ENCODE assay signal across 1 cellular context in genomic region chr14:63543000-63543825, GRCh38.
TF ChIP-seq lines count a peak whose summit lies in the region.

Gene PPP2R5E, minus strand, starts transcription at chr14:63543377. Its CDS starts 3,692 bp downstream, at chr14:63539685.

TF ChIP-seq in A549, 52 proteins besides CTCF, POLR2A, EP300 and RAD21 (continued from another document):
- TF ChIP-seq BCL3 (IDR thresholded peaks at IDR 0.05) (peak; percentile 72; the same call in 2 of the 3 replicates), EHF (CRISPR knock-in tag; IDR thresholded peaks at IDR 0.05) (no peak), FOSB (CRISPR knock-in tag; IDR thresholded peaks at IDR 0.05) (no peak)
